Comparison of ENCODE assay signal across 13 cellular contexts in the genomic region with DNA sequence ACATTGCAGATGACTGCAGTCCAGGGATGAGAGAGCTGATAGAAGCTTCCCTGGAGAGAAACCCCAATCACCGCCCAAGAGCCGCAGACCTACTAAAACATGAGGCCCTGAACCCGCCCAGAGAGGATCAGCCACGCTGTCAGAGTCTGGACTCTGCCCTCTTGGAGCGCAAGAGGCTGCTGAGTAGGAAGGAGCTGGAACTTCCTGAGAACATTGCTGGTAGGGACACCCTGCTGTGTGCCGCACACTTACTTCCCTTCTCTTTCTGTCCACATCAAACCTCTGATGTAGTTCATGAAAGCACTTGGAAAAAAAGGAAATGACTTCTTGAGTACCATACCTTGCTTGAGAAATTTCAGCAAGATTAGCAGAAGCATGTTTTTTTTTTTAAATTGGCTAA. TPM values are rescaled to one million over a fixed set of nuclear protein-coding genes. Genes with fewer than 3 reads are reported as not detected.
A peak's percentile ranks its signal among the peaks of the same experiment; 100 is the strongest.
DNase-seq lines count a peak whose midpoint lies in the region; ATAC-seq and TF ChIP-seq lines count a peak whose summit lies in the region.
"Had no signal": no experiment of that assay in that cellular context is flagged by ENCODE, and none has a peak within 500 bp of the region (broad histone marks: within the 10 kb centered on the region; RNA-seq: fewer than 3 reads in every experiment).

No MANE protein-coding gene starts in this region.

- H3K27ac ChIP-seq in left ventricle myocardium inferior (replicated peaks) = peak overlapping the region; percentile 48

- H3K9me3 ChIP-seq in Caco-2 = no peaks in the 10 kb centered on the region
- H3K9me3 ChIP-seq in left ventricle myocardium inferior (replicated peaks) = no peaks in the 10 kb centered on the region

- TF ChIP-seq CTCF in Caco-2 (IDR thresholded peaks at IDR 0.05; ENCODE audit: insufficient read depth in 1 of 2, low read depth in 1 of 2, low read length in 1 of 2, severe bottlenecking in 1 of 2, unreplicated experiment in 1 of 2) (no peak), left ventricle myocardium inferior (IDR thresholded peaks at IDR 0.05; ENCODE audit: borderline replicate concordance) (no peak)

- peaks cover 24% of the 10 kb centered on the region for H3K36me3 Mint-ChIP-seq in Caco-2 (ENCODE audit: insufficient read depth, unreplicated experiment)

- ATAC-seq in HG02938 (IDR thresholded peaks at IDR 0.05; ENCODE audit: unreplicated experiment) = no peak
- ATAC-seq in HG03354 (IDR thresholded peaks at IDR 0.05; ENCODE audit: poor library complexity, severe bottlenecking, unreplicated experiment) = no peak
- ATAC-seq: naive thymus-derived CD8-positive, alpha-beta T cell had no signal

- H3K27ac Mint-ChIP-seq in Caco-2 (ENCODE audit: unreplicated experiment) = no peak overlapping the region
- H3K27ac Mint-ChIP-seq: activated naive CD4-positive, alpha-beta T cell treated with anti-CD3 and anti-CD28 coated beads, Interleukin-2, amount 10 ng/mL, durations not matched to agents 7 days and 5 days had no signal

- intact Hi-C loops in Caco-2 (cut with micrococcal nuclease; ENCODE audit: unreplicated experiment) (no loop called here), left ventricle myocardium inferior (cut with micrococcal nuclease) (no loop called here)

- no peaks in the 10 kb centered on the region for H3K9me3 Mint-ChIP-seq in Caco-2 (ENCODE audit: unreplicated experiment)
- H3K9me3 Mint-ChIP-seq: activated naive CD4-positive, alpha-beta T cell treated with anti-CD3 and anti-CD28 coated beads, Interleukin-2, amount 10 ng/mL, durations not matched to agents 7 days and 5 days; naive thymus-derived CD8-positive, alpha-beta T cell had no signal

- H3K4me3 ChIP-seq in Caco-2 (ENCODE audit: low read depth, low read length) (no peak overlapping the region), left ventricle myocardium inferior (no peak overlapping the region)

- H3K4me1 Mint-ChIP-seq in Caco-2 (ENCODE audit: low read depth, unreplicated experiment) = peaks cover 8% of the 10 kb centered on the region

- CTCF ChIA-PET in Caco-2 (lab: Charles Lee) = interaction anchor here (0.6 to 1.0 kb wide), 2 partner anchors 15 to 26 kb away, joined by 3 read pairs; no protein-coding TSS in a partner anchor

- H3K27me3 Mint-ChIP-seq in Caco-2 (ENCODE audit: insufficient read depth, unreplicated experiment) = no peaks in the 10 kb centered on the region
- H3K27me3 Mint-ChIP-seq: activated naive CD4-positive, alpha-beta T cell treated with anti-CD3 and anti-CD28 coated beads, Interleukin-2, amount 10 ng/mL, durations not matched to agents 7 days and 5 days; naive thymus-derived CD8-positive, alpha-beta T cell had no signal

- POLR2A ChIA-PET in Caco-2 (lab: Charles Lee) = no interaction called here

- no TSS peak for BruUV-seq in Caco-2 (replicated peaks; lab: Mats Ljungman, UMichigan)

- H3K4me1 ChIP-seq in Caco-2 = peaks cover 11% of the 10 kb centered on the region
- peaks cover 67% of the 10 kb centered on the region for H3K4me1 ChIP-seq in left ventricle myocardium inferior

- H3K4me3 Mint-ChIP-seq in Caco-2 (ENCODE audit: unreplicated experiment) = no peak overlapping the region
- H3K4me3 Mint-ChIP-seq: activated naive CD4-positive, alpha-beta T cell treated with anti-CD3 and anti-CD28 coated beads, Interleukin-2, amount 10 ng/mL, durations not matched to agents 7 days and 5 days; naive thymus-derived CD8-positive, alpha-beta T cell had no signal

- H3K36me3 ChIP-seq in Caco-2 (ENCODE audit: control insufficient read depth, insufficient read depth, low read length) = no peaks in the 10 kb centered on the region; the same call in 1 of the 2 replicates
- H3K36me3 ChIP-seq in left ventricle myocardium inferior = peaks cover 55% of the 10 kb centered on the region

- DNase-seq in Caco-2 (peak; percentile 32 to 58), SIG-M5 (lab: John Stamatoyannopoulos, UW) (peak; percentile 90), left ventricle myocardium inferior (peak; percentile 31), pons (ENCODE audit: low spot score) (peak; percentile 57), activated gamma-delta T cell (lab: John Stamatoyannopoulos, UW) (no peak), COLO668 (lab: John Stamatoyannopoulos, UW; ENCODE audit: unreplicated experiment) (no peak)
- DNase-seq: activated CD4-positive, alpha-beta T cell treated with anti-CD3 and anti-CD28 coated beads, Interleukin-2, amount 50 U/mL, for 48 hours; activated naive CD4-positive, alpha-beta T cell treated with anti-CD3 and anti-CD28 coated beads, Interleukin-2, amount 10 ng/mL, durations not matched to agents 7 days and 5 days; H7; naive thymus-derived CD8-positive, alpha-beta T cell; NCI-H2107 had no signal

- H3K27me3 ChIP-seq in Caco-2 (replicated peaks; ENCODE audit: control insufficient read depth, insufficient read depth, low read length) (no peaks in the 10 kb centered on the region), left ventricle myocardium inferior (ENCODE audit: low read depth) (no peaks in the 10 kb centered on the region)

RNA-seq across cellular contexts. Expression of a gene that starts 25.3 kb away (rescaled TPM):
- total RNA-seq in Caco-2 (2022) (17.9 and 18.8 TPM in 2 replicates), left ventricle myocardium inferior (7.0 TPM)

Comparison
In these comparisons a context has a peak if more than half of its experiments do, and no peak if none do; other contexts are left out.
1. DNase-seq: peak in Caco-2 (2 of 2), SIG-M5 (single experiment), left ventricle myocardium inferior (single experiment) and pons (single experiment); none in activated gamma-delta T cell (single experiment) and COLO668 (single experiment).